9 cellular contexts compared by ENCODE assay signal in the genomic region with DNA sequence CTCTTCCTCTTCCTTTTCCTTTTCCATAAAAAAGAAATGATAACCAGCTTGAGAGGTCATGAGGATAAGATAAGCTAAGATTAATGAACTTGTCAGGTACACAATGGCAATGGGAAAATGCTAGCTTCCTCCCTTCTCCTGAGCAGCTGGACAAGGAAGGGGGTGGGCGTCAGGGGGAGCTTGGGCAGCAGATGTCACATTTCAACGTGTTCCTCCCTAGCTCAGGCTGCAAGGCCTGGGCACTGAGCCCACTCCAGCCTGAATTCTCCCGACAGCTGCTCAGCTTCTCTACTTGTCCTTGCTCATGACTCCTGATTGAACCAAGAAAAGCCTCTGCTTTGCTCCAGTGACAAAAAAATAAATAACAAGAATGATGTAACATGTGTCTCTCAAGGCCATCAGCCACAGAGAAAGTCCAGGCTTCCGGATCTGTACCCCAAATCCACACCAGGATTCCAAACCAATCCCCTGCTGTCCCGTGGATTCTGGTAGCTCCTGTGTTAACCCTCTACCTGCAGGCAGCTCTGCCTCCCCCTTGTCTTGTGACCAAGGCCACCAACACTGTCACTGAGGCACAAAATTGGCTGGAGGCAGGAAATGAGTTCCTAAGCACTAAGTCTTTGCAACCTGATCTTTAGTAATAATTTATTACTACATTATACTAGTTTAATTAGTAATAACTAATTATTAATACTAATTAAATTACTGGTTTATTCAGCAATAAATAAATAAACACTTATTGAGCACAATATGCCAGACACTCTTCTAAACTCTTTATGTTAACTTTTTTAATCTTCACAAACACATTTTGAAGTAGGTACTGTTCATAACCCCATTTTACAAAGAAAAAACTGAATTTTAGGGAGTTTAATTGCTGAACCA.
DNase-seq lines count a peak whose midpoint lies in the region; TF ChIP-seq lines count a peak whose summit lies in the region.
"Had no signal": no experiment of that assay in that cellular context is flagged by ENCODE, and none has a peak within 500 bp of the region (broad histone marks: within the 10 kb centered on the region; RNA-seq: fewer than 3 reads in every experiment).

No MANE protein-coding gene starts in this region.

- H3K27me3 Mint-ChIP-seq in glutamatergic neuron (ENCODE audit: unreplicated experiment), result no peaks in the 10 kb centered on the region
- H3K27me3 Mint-ChIP-seq: IgD-negative memory B cell had no signal

- peak overlapping the region; percentile 15 for H3K4me2 ChIP-seq in GM23248 (ENCODE audit: unreplicated experiment)

- peaks cover 46% of the 10 kb centered on the region for H3F3A ChIP-seq in GM23248 (ENCODE audit: insufficient read depth)

- H3K27ac ChIP-seq in GM23248, result peak overlapping the region; percentile 99
- H3K27ac ChIP-seq in rectal smooth muscle tissue (ENCODE audit: low read depth, low read length), result peak overlapping the region; percentile 21

- in situ Hi-C loops in GM23248 (cut with MboI), result no loop called here

- H3K9me2 ChIP-seq in GM23248 (ENCODE audit: insufficient read depth), result no peaks in the 10 kb centered on the region

- H3K27ac Mint-ChIP-seq in glutamatergic neuron (ENCODE audit: unreplicated experiment), result peak overlapping the region; percentile 69
- H3K27ac Mint-ChIP-seq: IgD-negative memory B cell had no signal

- H2AFZ ChIP-seq in GM23248, result no peak overlapping the region

- H3K4me1 ChIP-seq in GM23248 (ENCODE audit: insufficient read depth), result peaks cover 72% of the 10 kb centered on the region
- peaks cover 22% of the 10 kb centered on the region for H3K4me1 ChIP-seq in rectal smooth muscle tissue (ENCODE audit: control insufficient read depth, insufficient read depth, low read length)

- H3K4me1 Mint-ChIP-seq in glutamatergic neuron (ENCODE audit: low read depth, unreplicated experiment), result peaks cover 17% of the 10 kb centered on the region
- H3K4me1 Mint-ChIP-seq: IgD-negative memory B cell had no signal

- no peaks in the 10 kb centered on the region for H3K36me3 ChIP-seq in GM23248 (ENCODE audit: low read depth)
- H3K36me3 ChIP-seq in rectal smooth muscle tissue (ENCODE audit: control insufficient read depth, insufficient read depth, low read length), result no peaks in the 10 kb centered on the region

- no peaks in the 10 kb centered on the region for H3K9me3 ChIP-seq in GM23248 (ENCODE audit: low read depth)

- peaks cover 5% of the 10 kb centered on the region for H3K9me3 Mint-ChIP-seq in glutamatergic neuron (ENCODE audit: unreplicated experiment)
- H3K9me3 Mint-ChIP-seq: IgD-negative memory B cell had no signal

- H3K79me2 ChIP-seq in GM23248 (ENCODE audit: insufficient read depth), result no peaks in the 10 kb centered on the region

- TF ChIP-seq CTCF in glutamatergic neuron (IDR thresholded peaks at IDR 0.05; ENCODE audit: partially characterized antibody, unreplicated experiment), result no peak

- no peaks in the 10 kb centered on the region for H4K20me1 ChIP-seq in GM23248 (ENCODE audit: insufficient read depth)

- DNase-seq in GM23248 (peak; percentile 43), glutamatergic neuron (peak; percentile 25), Kasumi-1 (lab: John Stamatoyannopoulos, UW) (no peak), HT-29 (ENCODE audit: low spot score) (no peak), occipital lobe (lab: John Stamatoyannopoulos, UW) (no peak)
- no peak for DNase-seq in activated CD4-positive, alpha-beta T cell treated with anti-CD3 and anti-CD28 coated beads for 4 hours

- no peaks in the 10 kb centered on the region for H3K27me3 ChIP-seq in GM23248 (replicated peaks; ENCODE audit: insufficient read depth)
- no peaks in the 10 kb centered on the region for H3K27me3 ChIP-seq in rectal smooth muscle tissue (ENCODE audit: control insufficient read depth, insufficient read depth, low read length)

- no peak overlapping the region for H3K4me3 Mint-ChIP-seq in glutamatergic neuron (ENCODE audit: unreplicated experiment)
- H3K4me3 Mint-ChIP-seq: IgD-negative memory B cell had no signal

- H3K9ac ChIP-seq in GM23248 (peak overlapping the region; percentile 84), rectal smooth muscle tissue (ENCODE audit: low read length) (no peak overlapping the region)

- 25 to 26% methylated on average over 5 of the region's 5 CpGs for WGBS in GM23248 (ENCODE audit: low coverage in 1 of 2, low lambda C conversion rate in 2 of 2, missing lambda C conversion rate in 2 of 2), 2 experiments

- H3K4me3 ChIP-seq in GM23248 (no peak overlapping the region), rectal smooth muscle tissue (ENCODE audit: low read length) (no peak overlapping the region)

- no peaks in the 10 kb centered on the region for H3K36me3 Mint-ChIP-seq in glutamatergic neuron (ENCODE audit: unreplicated experiment)
- H3K36me3 Mint-ChIP-seq: IgD-negative memory B cell had no signal

TF ChIP-seq in PFSK-1, 5 proteins besides CTCF, POLR2A, EP300 and RAD21:
- TF ChIP-seq SIN3A (IDR thresholded peaks at IDR 0.05; ENCODE audit: borderline replicate concordance, insufficient read depth, low read length), result 0 out of 2 replicates have a peak, but pooled peaks have one; percentile 30
- no peak for TF ChIP-seq TAF1 (IDR thresholded peaks at IDR 0.05; ENCODE audit: borderline replicate concordance, insufficient read depth, low read length)
- TF ChIP-seq, protein P1, sequence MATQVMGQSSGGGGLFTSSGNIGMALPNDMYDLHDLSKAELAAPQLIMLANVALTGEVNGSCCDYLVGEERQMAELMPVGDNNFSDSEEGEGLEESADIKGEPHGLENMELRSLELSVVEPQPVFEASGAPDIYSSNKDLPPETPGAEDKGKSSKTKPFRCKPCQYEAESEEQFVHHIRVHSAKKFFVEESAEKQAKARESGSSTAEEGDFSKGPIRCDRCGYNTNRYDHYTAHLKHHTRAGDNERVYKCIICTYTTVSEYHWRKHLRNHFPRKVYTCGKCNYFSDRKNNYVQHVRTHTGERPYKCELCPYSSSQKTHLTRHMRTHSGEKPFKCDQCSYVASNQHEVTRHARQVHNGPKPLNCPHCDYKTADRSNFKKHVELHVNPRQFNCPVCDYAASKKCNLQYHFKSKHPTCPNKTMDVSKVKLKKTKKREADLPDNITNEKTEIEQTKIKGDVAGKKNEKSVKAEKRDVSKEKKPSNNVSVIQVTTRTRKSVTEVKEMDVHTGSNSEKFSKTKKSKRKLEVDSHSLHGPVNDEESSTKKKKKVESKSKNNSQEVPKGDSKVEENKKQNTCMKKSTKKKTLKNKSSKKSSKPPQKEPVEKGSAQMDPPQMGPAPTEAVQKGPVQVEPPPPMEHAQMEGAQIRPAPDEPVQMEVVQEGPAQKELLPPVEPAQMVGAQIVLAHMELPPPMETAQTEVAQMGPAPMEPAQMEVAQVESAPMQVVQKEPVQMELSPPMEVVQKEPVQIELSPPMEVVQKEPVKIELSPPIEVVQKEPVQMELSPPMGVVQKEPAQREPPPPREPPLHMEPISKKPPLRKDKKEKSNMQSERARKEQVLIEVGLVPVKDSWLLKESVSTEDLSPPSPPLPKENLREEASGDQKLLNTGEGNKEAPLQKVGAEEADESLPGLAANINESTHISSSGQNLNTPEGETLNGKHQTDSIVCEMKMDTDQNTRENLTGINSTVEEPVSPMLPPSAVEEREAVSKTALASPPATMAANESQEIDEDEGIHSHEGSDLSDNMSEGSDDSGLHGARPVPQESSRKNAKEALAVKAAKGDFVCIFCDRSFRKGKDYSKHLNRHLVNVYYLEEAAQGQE (IDR thresholded peaks at IDR 0.05; ENCODE audit: insufficient read depth in 1 of 2, low read depth in 2 of 2, low read length in 2 of 2), result 0 out of 4 replicates have a peak, but pooled peaks of 1 of the 2 experiments have one; percentile 9
- TF ChIP-seq FOXP2 (optimal IDR thresholded peaks at IDR 0.05; ENCODE audit: borderline replicate concordance, extremely low read depth, extremely low read length, insufficient read depth), result peak; percentile 72
- TF ChIP-seq POLR2AphosphoS5 (IDR thresholded peaks at IDR 0.05; ENCODE audit: low read depth, low read length), result peak; percentile 66

Comparison
In these comparisons a context has a peak if more than half of its experiments do, and no peak if none do; other contexts are left out.
1. DNase-seq: peak in GM23248 (single experiment) and glutamatergic neuron (single experiment); none in activated CD4-positive, alpha-beta T cell treated with anti-CD3 and anti-CD28 coated beads for 4 hours (0 of 2), Kasumi-1 (0 of 2), HT-29 (single experiment) and occipital lobe (single experiment).